In genomic region chr22:33654173-33654890, GRCh38 we compare ENCODE assay signal across 19 cellular contexts.
DNase-seq lines count a peak whose midpoint lies in the region; ATAC-seq and TF ChIP-seq lines count a peak whose summit lies in the region.
"Had no signal": no experiment of that assay in that cellular context is flagged by ENCODE, and none has a peak within 500 bp of the region (broad histone marks: within the 10 kb centered on the region; RNA-seq: fewer than 3 reads in every experiment).

No MANE protein-coding gene starts in this region.

- H3K14ac ChIP-seq in H9 (ENCODE audit: insufficient read depth, low read length), result no peak overlapping the region

- H3K9me3 ChIP-seq in H9 (ENCODE audit: control insufficient read depth, low read depth, low read length) (no peaks in the 10 kb centered on the region), colonic mucosa (no peaks in the 10 kb centered on the region), mesodermal cell (ENCODE audit: control insufficient read depth, low read length) (peaks cover 16% of the 10 kb centered on the region)
- H3K9me3 ChIP-seq: SJCRH30 had no signal

- H3K79me2 ChIP-seq in H9 (ENCODE audit: insufficient read depth, low read length), result peaks cover 2% of the 10 kb centered on the region

- H3T11ph ChIP-seq in H9 (ENCODE audit: low read length), result no peak overlapping the region

- H4K5ac ChIP-seq in H9 (ENCODE audit: insufficient read length, low read depth, low read length), result no peak overlapping the region

- no peak overlapping the region for H2AFZ ChIP-seq in H9 (ENCODE audit: low read length)

- H2BK5ac ChIP-seq in H9 (ENCODE audit: insufficient read length, low read length), result no peak overlapping the region

- no peak overlapping the region for H2BK20ac ChIP-seq in H9 (ENCODE audit: low read depth, low read length, poor library complexity, severe bottlenecking)

- no peak overlapping the region for H3K23ac ChIP-seq in H9 (ENCODE audit: insufficient read length, low read depth, low read length)

- peak overlapping the region; percentile 6 to 78 (median 31); a peak in 3 of 7 replicates for H3K27ac Mint-ChIP-seq in H9
- H3K27ac Mint-ChIP-seq: IgD-negative memory B cell had no signal

- no peak overlapping the region for H3K4ac ChIP-seq in H9 (ENCODE audit: low read depth, low read length)

- peak; percentile 39 for DNase-seq in DMS153 (lab: John Stamatoyannopoulos, UW)
- DNase-seq in H9, result no peak
- peak; percentile 40 for DNase-seq in colonic mucosa
- DNase-seq in dorsolateral prefrontal cortex, result no peak
- no peak for DNase-seq in activated CD8-positive, alpha-beta memory T cell treated with anti-CD3 and anti-CD28 coated beads, Interleukin-2, amount 50 U/mL, for 4 hours
- DNase-seq in NCI-H1436 treated with DMSO at 0.1 percent for 48 hours (lab: John Stamatoyannopoulos, UW), result no peak
- DNase-seq: AML-193; DMS79; GOT3; NCI-H1436; NCI-H2171; NK-92 treated with Interleukin-12 subunit alpha and Interleukin-12 subunit beta, amount 100 ng/mL, for 24 hours; OCI-M1; SJCRH30 had no signal

- ATAC-seq in GM19395 (IDR thresholded peaks at IDR 0.05; ENCODE audit: unreplicated experiment), result no peak
- ATAC-seq: GM12878 had no signal

- H3K9ac ChIP-seq in H9 (ENCODE audit: extremely low read depth, insufficient read length, low read length) (no peak overlapping the region), colonic mucosa (ENCODE audit: low read depth in 2 of 2, low read length in 2 of 2) (no peak overlapping the region)

- H3K18ac ChIP-seq in H9 (ENCODE audit: insufficient read length, low read depth, low read length), result no peak overlapping the region

- H4K20me1 ChIP-seq in H9 (ENCODE audit: control insufficient read depth, insufficient read depth, insufficient read length), result no peaks in the 10 kb centered on the region

- H3K27me3 ChIP-seq in H9 (ENCODE audit: insufficient read depth, low read length) (no peaks in the 10 kb centered on the region), colonic mucosa (no peaks in the 10 kb centered on the region), dorsolateral prefrontal cortex (no peaks in the 10 kb centered on the region)
- H3K27me3 ChIP-seq: SJCRH30 had no signal

- H3K4me3 ChIP-seq in colonic mucosa (no peak overlapping the region), mesodermal cell (ENCODE audit: extremely low read depth, insufficient read depth, low read length, poor library complexity, severe bottlenecking) (no peak overlapping the region), dorsolateral prefrontal cortex (no peak overlapping the region)
- H3K4me3 ChIP-seq: GM12878, SJCRH30 had no signal

- H3K27ac ChIP-seq in H9 (ENCODE audit: insufficient read length, low read depth, low read length) (no peak overlapping the region), colonic mucosa (no peak overlapping the region), mesodermal cell (ENCODE audit: low read depth, low read length, severe bottlenecking) (peak overlapping the region; percentile 54), dorsolateral prefrontal cortex (peak overlapping the region in 3 of 59 donors; percentile 0 to 17 (median 12))
- H3K27ac ChIP-seq: RWPE1, SJCRH30 had no signal

- WGBS in H9 (ENCODE audit: extremely low coverage, insufficient read length, low lambda C conversion rate), result no CpG with 5 or more reads among the region's 12 CpGs
- 68 to 85% methylated on average over 8 to 11 of the region's 12 CpGs for WGBS in mesodermal cell (ENCODE audit: insufficient coverage in 2 of 2), 2 experiments

- no peak overlapping the region for H4K91ac ChIP-seq in H9 (ENCODE audit: insufficient read length, low read depth, low read length)

- H2AK5ac ChIP-seq in H9 (ENCODE audit: insufficient read length, low read length), result no peak overlapping the region

- peaks cover 0 to 5% of the 10 kb centered on the region in 2 experiments; a peak in 1 of 5 replicates for H3K9me3 Mint-ChIP-seq in H9

- peaks cover 20 to 35% (median 26%) of the 10 kb centered on the region in 3 experiments for H3K36me3 Mint-ChIP-seq in H9 (ENCODE audit: insufficient read depth in 1 of 3, low read depth in 3 of 3)

- H3K4me1 ChIP-seq in H9 (ENCODE audit: insufficient read depth, low read length) (peaks cover 5% of the 10 kb centered on the region; the same call in 1 of the 2 replicates), colonic mucosa (no peaks in the 10 kb centered on the region), mesodermal cell (ENCODE audit: control insufficient read depth, insufficient read depth, low read length, poor library complexity, severe bottlenecking) (peaks cover 16% of the 10 kb centered on the region)
- H3K4me1 ChIP-seq: SJCRH30 had no signal

- no peak overlapping the region for H2BK12ac ChIP-seq in H9 (ENCODE audit: insufficient read length, low read depth, low read length)

- H2BK120ac ChIP-seq in H9 (ENCODE audit: low read depth, low read length, poor library complexity, severe bottlenecking), result no peak overlapping the region

- no peak overlapping the region for H4K8ac ChIP-seq in H9 (replicated peaks; ENCODE audit: insufficient read length, low read depth, low read length)

- peaks cover 2% of the 10 kb centered on the region for H3K79me1 ChIP-seq in H9 (ENCODE audit: insufficient read depth, low read depth, low read length, poor library complexity, severe bottlenecking)

- no peaks in the 10 kb centered on the region; the same call in 1 of the 2 replicates for H3K27me3 Mint-ChIP-seq in H9 (ENCODE audit: low read depth)
- H3K27me3 Mint-ChIP-seq: IgD-negative memory B cell had no signal

- H3K23me2 ChIP-seq in H9 (ENCODE audit: insufficient read length, low read depth, low read length, poor library complexity, severe bottlenecking), result no peaks in the 10 kb centered on the region

- H3K4me1 Mint-ChIP-seq in H9, result peaks cover 12 to 22% of the 10 kb centered on the region in 2 experiments

- H2BK15ac ChIP-seq in H9 (ENCODE audit: low read depth, low read length), result no peak overlapping the region

- H3K36me3 ChIP-seq in colonic mucosa (no peaks in the 10 kb centered on the region), mesodermal cell (ENCODE audit: control insufficient read depth, insufficient read depth, low read length) (peaks cover 26% of the 10 kb centered on the region)
- H3K36me3 ChIP-seq: SJCRH30 had no signal

- no peak for TF ChIP-seq CTCF in H9 (conservative IDR thresholded peaks at IDR 0.05)
- TF ChIP-seq CTCF in colonic mucosa (IDR thresholded peaks at IDR 0.05), result no peak
- no peak for TF ChIP-seq CTCF in dorsolateral prefrontal cortex (IDR thresholded peaks at IDR 0.05 in 54 of 56, conservative IDR thresholded peaks at IDR 0.05 in 2 of 56; ENCODE audit: low read depth in 1 of 56, partially characterized antibody in 56 of 56)

- no peak overlapping the region for H3K4me3 Mint-ChIP-seq in H9
- H3K4me3 Mint-ChIP-seq: IgD-negative memory B cell had no signal

- H3K4me2 ChIP-seq in H9 (ENCODE audit: insufficient read depth, insufficient read length, low read length), result no peak overlapping the region

- intact Hi-C loops in colonic mucosa (cut with DNase I), result loop anchor here (10.0 kb wide), 1 partner anchor 270 kb away; the partner anchor contains the start of gene LARGE1
- intact Hi-C loops in dorsolateral prefrontal cortex (cut with DNase I), result no loop called here

- H3K56ac ChIP-seq in H9 (ENCODE audit: insufficient read length, low read depth, low read length), result no peak overlapping the region

Comparison
In these comparisons a context has a peak if more than half of its experiments do, and no peak if none do; other contexts are left out.
1. DNase-seq: peak in DMS153 (single experiment) and colonic mucosa (single experiment); none in H9 (single experiment), dorsolateral prefrontal cortex (0 of 10), activated CD8-positive, alpha-beta memory T cell treated with anti-CD3 and anti-CD28 coated beads, Interleukin-2, amount 50 U/mL, for 4 hours (single experiment) and NCI-H1436 treated with DMSO at 0.1 percent for 48 hours (single experiment).